ENCODE assay signal across 21 cellular contexts in the genomic region with DNA sequence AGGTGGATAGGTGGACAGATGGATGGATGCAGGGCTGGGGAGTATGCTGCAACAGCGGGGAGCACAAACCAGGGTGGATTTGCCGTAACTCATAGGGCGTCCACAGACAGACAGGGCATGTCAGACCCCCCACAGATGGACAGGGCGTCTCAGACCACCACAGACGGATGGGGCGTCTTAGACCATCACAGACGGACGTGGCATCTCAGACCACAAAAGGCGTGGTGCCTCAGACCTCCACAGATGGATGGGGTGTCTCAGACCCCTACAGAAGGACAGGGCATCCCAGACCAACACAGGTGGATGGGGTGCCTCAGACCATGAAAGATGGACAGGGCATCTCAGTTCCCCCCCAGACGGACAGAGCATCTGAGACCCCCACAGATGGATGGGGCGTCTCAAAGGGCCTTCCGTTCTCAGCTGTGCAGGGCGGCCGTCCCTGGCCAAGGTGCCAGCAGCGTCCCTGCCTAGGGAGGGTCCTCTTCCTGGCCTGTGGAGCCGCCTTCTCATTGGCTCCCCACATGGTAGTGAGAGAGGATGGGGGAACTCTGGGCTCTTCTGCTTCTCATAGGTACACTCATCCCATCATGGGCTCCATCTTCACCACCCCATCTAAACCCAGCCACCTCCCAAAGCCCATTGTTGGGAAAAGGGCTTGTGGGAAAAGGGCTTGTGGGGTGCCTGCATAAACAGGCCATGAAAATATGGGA.
"Had no signal": no experiment of that assay in that cellular context is flagged by ENCODE, and none has a peak within 500 bp of the region (broad histone marks: within the 10 kb centered on the region; RNA-seq: fewer than 3 reads in every experiment).

No MANE protein-coding gene starts in this region.

- H3K27ac Mint-ChIP-seq: activated B cell treated with CpG ODN at 0.5 μM for 24 hours; activated CD4-positive, alpha-beta T cell treated with anti-CD3 and anti-CD28 coated beads for 36 hours; progenitor cell of endocrine pancreas had no signal

- H3K9me3 Mint-ChIP-seq: activated B cell treated with CpG ODN at 0.5 μM for 24 hours, T-cell had no signal

- H3K27ac ChIP-seq: coronary artery, epithelial cell of prostate, gastroesophageal sphincter, spleen, upper lobe of right lung had no signal

- H3K27me3 Mint-ChIP-seq: activated B cell treated with CpG ODN at 0.5 μM for 24 hours; activated CD4-positive, alpha-beta T cell treated with anti-CD3 and anti-CD28 coated beads for 36 hours; activated naive CD4-positive, alpha-beta T cell treated with anti-CD3 and anti-CD28 coated beads, Interleukin-2, amount 10 ng/mL, durations not matched to agents 7 days and 5 days; T-cell had no signal

- H3K27me3 ChIP-seq: upper lobe of right lung had no signal

- ATAC-seq: activated CD4-positive, alpha-beta T cell treated with anti-CD3 and anti-CD28 coated beads for 36 hours; gastroesophageal sphincter; mucosa of descending colon; T-cell; upper lobe of right lung had no signal

- H3K4me3 ChIP-seq: coronary artery, gastroesophageal sphincter, mucosa of descending colon, spleen, upper lobe of right lung had no signal

- DNase-seq: activated B cell treated with CpG ODN at 0.5 μM for 24 hours; activated CD4-positive, alpha-beta T cell treated with anti-CD3 and anti-CD28 coated beads for 36 hours; activated CD4-positive, alpha-beta T cell treated with anti-CD3 and anti-CD28 coated beads, Interleukin-2, amount 50 U/mL, for 4 hours; activated effector memory CD4-positive, alpha-beta T cell treated with Interleukin-2 at 50 U/mL for 16 hours; activated naive CD4-positive, alpha-beta T cell treated with anti-CD3 and anti-CD28 coated beads, Interleukin-2, amount 10 ng/mL, durations not matched to agents 7 days and 5 days; activated T-cell treated with anti-CD3 and anti-CD28 coated beads, Interleukin-2, amount 50 U/mL, for 48 hours; amygdala; cerebellar nuclear complex; hypothalamus; mesenchymal stem cell; mucosa of descending colon; stimulated activated CD4-positive, alpha-beta T cell treated with anti-CD3 and anti-CD28 coated beads, Interleukin-4, amount 100 ng/mL, for 1 hour; stimulated activated naive CD4-positive, alpha-beta T cell treated with Interleukin-2 at 50 U/mL for 16 hours; T-cell; T-helper 9 cell; upper lobe of right lung had no signal

- H3K4me3 Mint-ChIP-seq: activated B cell treated with CpG ODN at 0.5 μM for 24 hours; activated CD4-positive, alpha-beta T cell treated with anti-CD3 and anti-CD28 coated beads for 36 hours; activated naive CD4-positive, alpha-beta T cell treated with anti-CD3 and anti-CD28 coated beads, Interleukin-2, amount 10 ng/mL, durations not matched to agents 7 days and 5 days had no signal

- H3K9me3 ChIP-seq: gastroesophageal sphincter, mucosa of descending colon, upper lobe of right lung had no signal
